19 cellular contexts compared by ENCODE assay signal in genomic region chr4:125546272-125546671, GRCh38.
"Had no signal": no experiment of that assay in that cellular context is flagged by ENCODE, and none has a peak within 500 bp of the region (broad histone marks: within the 10 kb centered on the region; RNA-seq: fewer than 3 reads in every experiment).

No MANE protein-coding gene starts in this region.

- H3K36me3 ChIP-seq: Peyer's patch, SJCRH30 had no signal

- H3K4me1 ChIP-seq: Peyer's patch, SJCRH30 had no signal

- H3K27me3 ChIP-seq: Peyer's patch, SJCRH30 had no signal

- DNase-seq: Karpas-422, KG1, MM.1S, NCI-H1092 treated with DMSO at 0.1 percent for 48 hours, NCI-H1436, NCI-H187, NCI-H2029, NCI-H2081 treated with DMSO at 0.1 percent for 48 hours, NCI-H2171, NCI-H226, NCI-H446, NCI-H510A, NCI-H524 treated with DMSO at 0.1 percent for 48 hours, NCI-H69, NCI-H774, PC-9, Peyer's patch, SHP77 treated with DMSO at 0.1 percent for 48 hours, SJCRH30 had no signal

- H2AFZ ChIP-seq: PC-9 had no signal

- H3K4me2 ChIP-seq: PC-9 had no signal

- H3K9me3 ChIP-seq: Peyer's patch, SJCRH30 had no signal

- H3K4me3 ChIP-seq: PC-9, Peyer's patch, SJCRH30 had no signal

- H3K27ac ChIP-seq: PC-9, Peyer's patch, SJCRH30 had no signal
